ENCODE assay signal across 10 cellular contexts in genomic region chr22:22818861-22819855, GRCh38.
DNase-seq lines count a peak whose midpoint lies in the region; ATAC-seq and TF ChIP-seq lines count a peak whose summit lies in the region.
"Had no signal": no experiment of that assay in that cellular context is flagged by ENCODE, and none has a peak within 500 bp of the region (broad histone marks: within the 10 kb centered on the region; RNA-seq: fewer than 3 reads in every experiment).

No MANE protein-coding gene starts in this region.

- H3K27ac Mint-ChIP-seq in CD8-positive, alpha-beta T cell: peak overlapping the region; percentile 93
- no peak overlapping the region for H3K27ac Mint-ChIP-seq in activated naive CD8-positive, alpha-beta T cell treated with anti-CD3 and anti-CD28 coated beads, Interleukin-2, amount 50 U/mL, for 24 hours

- H3K9me3 Mint-ChIP-seq in CD8-positive, alpha-beta T cell: no peaks in the 10 kb centered on the region
- no peaks in the 10 kb centered on the region for H3K9me3 Mint-ChIP-seq in activated naive CD8-positive, alpha-beta T cell treated with anti-CD3 and anti-CD28 coated beads, Interleukin-2, amount 50 U/mL, for 24 hours

- TF ChIP-seq POLR2A in NB4 (IDR thresholded peaks at IDR 0.05; ENCODE audit: extremely low read depth, insufficient read length): no peak

- H3K4me3 ChIP-seq in CD8-positive, alpha-beta T cell (ENCODE audit: low read depth, low read length): peak overlapping the region; percentile 51
- H3K4me3 ChIP-seq in NB4 (ENCODE audit: low read depth, low read length): no peak overlapping the region
- H3K4me3 ChIP-seq: coronary artery had no signal

- peak overlapping the region; percentile 48 for H3K27ac ChIP-seq in CD8-positive, alpha-beta T cell (ENCODE audit: low read depth, low read length)
- H3K27ac ChIP-seq: coronary artery had no signal

- H3K36me3 Mint-ChIP-seq in CD8-positive, alpha-beta T cell: no peaks in the 10 kb centered on the region
- no peaks in the 10 kb centered on the region for H3K36me3 Mint-ChIP-seq in activated naive CD8-positive, alpha-beta T cell treated with anti-CD3 and anti-CD28 coated beads, Interleukin-2, amount 50 U/mL, for 24 hours (ENCODE audit: low read depth)

- no peaks in the 10 kb centered on the region for H3K36me3 ChIP-seq in CD8-positive, alpha-beta T cell (ENCODE audit: insufficient read depth, low read length)

- H3K4me1 ChIP-seq in CD8-positive, alpha-beta T cell (ENCODE audit: insufficient read depth, low read length): peaks cover 94% of the 10 kb centered on the region

- H3K9me3 ChIP-seq in CD8-positive, alpha-beta T cell (ENCODE audit: low read length): no peaks in the 10 kb centered on the region

- CTCF ChIA-PET in CD8-positive, alpha-beta T cell (lab: Charles Lee): interaction anchor here (0.7 to 20.8 kb wide), 16 partner anchors 9 to 109 kb away, joined by 3 to 281 read pairs (median 6); no protein-coding TSS in a partner anchor

- POLR2A ChIA-PET in CD8-positive, alpha-beta T cell (lab: Charles Lee): interaction anchor here (0.6 to 3.8 kb wide), 26 partner anchors 9 to 326 kb away, joined by 3 to 27 read pairs (median 4); partner anchors contain the start of gene RAB36

- H3K27me3 Mint-ChIP-seq in CD8-positive, alpha-beta T cell (ENCODE audit: low read depth): no peaks in the 10 kb centered on the region
- no peaks in the 10 kb centered on the region for H3K27me3 Mint-ChIP-seq in activated naive CD8-positive, alpha-beta T cell treated with anti-CD3 and anti-CD28 coated beads, Interleukin-2, amount 50 U/mL, for 24 hours

- peak; percentile 42 for ATAC-seq in CD8-positive, alpha-beta T cell
- ATAC-seq in activated naive CD8-positive, alpha-beta T cell treated with anti-CD3 and anti-CD28 coated beads, Interleukin-2, amount 50 U/mL, for 24 hours: peak; percentile 55
- ATAC-seq in GM18861 (IDR thresholded peaks at IDR 0.05; ENCODE audit: unreplicated experiment): no peak

- H3K4me3 Mint-ChIP-seq in CD8-positive, alpha-beta T cell: peak overlapping the region; percentile 75
- H3K4me3 Mint-ChIP-seq in activated naive CD8-positive, alpha-beta T cell treated with anti-CD3 and anti-CD28 coated beads, Interleukin-2, amount 50 U/mL, for 24 hours: no peak overlapping the region

- H3K4me1 Mint-ChIP-seq in CD8-positive, alpha-beta T cell (ENCODE audit: low read depth): peaks cover 98% of the 10 kb centered on the region
- peaks cover 87% of the 10 kb centered on the region for H3K4me1 Mint-ChIP-seq in activated naive CD8-positive, alpha-beta T cell treated with anti-CD3 and anti-CD28 coated beads, Interleukin-2, amount 50 U/mL, for 24 hours

- peak in 6 of 7 experiments; percentile 23 to 83 (median 52) for DNase-seq in CD8-positive, alpha-beta T cell
- DNase-seq in GM19240 (ENCODE audit: insufficient read length, low spot score) (peak; percentile 73), NB4 (ENCODE audit: low read depth) (peak; percentile 86), NCI-H446 (lab: John Stamatoyannopoulos, UW) (no peak), NCI-H2196 (lab: John Stamatoyannopoulos, UW; ENCODE audit: unreplicated experiment) (no peak), NCI-H774 (lab: John Stamatoyannopoulos, UW) (no peak)
- no peak for DNase-seq in activated naive CD8-positive, alpha-beta T cell treated with anti-CD3 and anti-CD28 coated beads, Interleukin-2, amount 50 U/mL, for 24 hours
- DNase-seq: NCI-H146 had no signal

- intact Hi-C loops in CD8-positive, alpha-beta T cell (cut with DNase I, micrococcal nuclease): loop anchor here in 1 of 2 experiments (2.0 kb wide), 2 partner anchors 14 to 28 kb away; no protein-coding TSS in a partner anchor

- no peaks in the 10 kb centered on the region for H3K27me3 ChIP-seq in CD8-positive, alpha-beta T cell (ENCODE audit: insufficient read depth, low read length)

- TF ChIP-seq CTCF in CD8-positive, alpha-beta T cell (IDR thresholded peaks at IDR 0.05): no peak
- no peak for TF ChIP-seq CTCF in NB4 (IDR thresholded peaks at IDR 0.05; ENCODE audit: low read depth, low read length)

Comparison
In these comparisons a context has a peak if more than half of its experiments do, and no peak if none do; other contexts are left out.
1. DNase-seq: peak in CD8-positive, alpha-beta T cell (6 of 7), GM19240 (single experiment) and NB4 (single experiment); none in activated naive CD8-positive, alpha-beta T cell treated with anti-CD3 and anti-CD28 coated beads, Interleukin-2, amount 50 U/mL, for 24 hours (single experiment), NCI-H446 (0 of 2), NCI-H2196 (single experiment) and NCI-H774 (single experiment).